In the genomic region with DNA sequence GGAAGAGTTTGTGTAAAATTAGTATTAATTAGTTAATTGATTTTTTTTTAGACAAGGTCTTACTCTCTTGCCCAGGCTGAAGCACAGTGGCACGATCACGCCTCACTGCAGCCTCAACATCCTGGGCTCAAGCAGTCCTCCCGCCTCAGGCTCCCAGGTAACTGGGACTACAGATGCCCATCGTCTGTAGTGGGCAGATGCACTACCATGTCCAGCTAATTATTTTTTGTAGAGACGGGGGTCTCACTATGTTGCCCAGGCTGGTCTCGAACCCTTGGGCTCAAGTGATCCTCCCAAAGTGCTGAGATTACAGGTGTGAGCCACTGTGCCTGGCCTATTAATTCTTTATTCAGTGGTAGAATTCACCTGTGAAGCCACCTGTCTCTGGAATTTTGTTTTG, we compare ENCODE assay signal across 6 cellular contexts.
"Had no signal": no experiment of that assay in that cellular context is flagged by ENCODE, and none has a peak within 500 bp of the region (broad histone marks: within the 10 kb centered on the region; RNA-seq: fewer than 3 reads in every experiment).

No MANE protein-coding gene starts in this region.

- H3K4me3 ChIP-seq: HAP-1, K562 had no signal

- DNase-seq: GOT3, H7, IMR-90 had no signal

- H3K4me1 ChIP-seq: HAP-1 had no signal

- ATAC-seq: HCT116, K562 had no signal
